In genomic region chr19:42251572-42251990, GRCh38 we compare ENCODE assay signal across 9 cellular contexts. TPM values are rescaled to one million over a fixed set of nuclear protein-coding genes. Genes with fewer than 3 reads are reported as not detected.
DNase-seq lines count a peak whose midpoint lies in the region; ATAC-seq and TF ChIP-seq lines count a peak whose summit lies in the region.
"Had no signal": no experiment of that assay in that cellular context is flagged by ENCODE, and none has a peak within 500 bp of the region (broad histone marks: within the 10 kb centered on the region; RNA-seq: fewer than 3 reads in every experiment).

No MANE protein-coding gene starts in this region.

- H3K4me3 ChIP-seq in ACC112 (ENCODE audit: low read depth, low read length) (peak overlapping the region; percentile 64), Loucy (ENCODE audit: low read length, poor library complexity, severe bottlenecking) (no peak overlapping the region), neural cell (ENCODE audit: low read length) (peak overlapping the region; percentile 97)

- H3K4me2 ChIP-seq in Loucy (ENCODE audit: low read depth, low read length, poor library complexity, severe bottlenecking) = peak overlapping the region; percentile 24
- H3K4me2 ChIP-seq in neural cell (ENCODE audit: low read length) = no peak overlapping the region

- no peaks in the 10 kb centered on the region for H3F3A ChIP-seq in Loucy (ENCODE audit: low read depth)
- no peaks in the 10 kb centered on the region for H3F3A ChIP-seq in neural cell (ENCODE audit: insufficient read depth, low read length, poor library complexity, severe bottlenecking)

- H3K27ac Mint-ChIP-seq in effector memory CD8-positive, alpha-beta T cell = peak overlapping the region; percentile 63 to 93

- H3K36me3 Mint-ChIP-seq in effector memory CD8-positive, alpha-beta T cell (ENCODE audit: insufficient read depth) = peaks cover 51% of the 10 kb centered on the region

- H3K9me2 ChIP-seq in Loucy (replicated peaks; ENCODE audit: low read depth, low read length) (no peaks in the 10 kb centered on the region), neural cell (ENCODE audit: insufficient read depth, low read length) (no peaks in the 10 kb centered on the region)

- H2AFZ ChIP-seq in ACC112 (ENCODE audit: low read length, unreplicated experiment) (no peak overlapping the region), Loucy (ENCODE audit: low read length) (no peak overlapping the region), neural cell (ENCODE audit: low read depth, low read length) (no peak overlapping the region)

- H3K27me3 Mint-ChIP-seq in effector memory CD8-positive, alpha-beta T cell = no peaks in the 10 kb centered on the region

- TF ChIP-seq EP300 in neural cell (conservative IDR thresholded peaks at IDR 0.05; ENCODE audit: poor library complexity, severe bottlenecking) = no peak

- H3K4me1 ChIP-seq in ACC112 (ENCODE audit: control insufficient read depth, insufficient read depth, low read length, unreplicated experiment) = peaks cover 16% of the 10 kb centered on the region
- H3K4me1 ChIP-seq in Loucy (ENCODE audit: insufficient read depth, low read length, poor library complexity, severe bottlenecking) = peaks cover 17% of the 10 kb centered on the region

- H3K4me1 Mint-ChIP-seq in effector memory CD8-positive, alpha-beta T cell (ENCODE audit: low read depth in 2 of 2) = peaks cover 24 to 29% of the 10 kb centered on the region in 2 donors

- DNase-seq in effector memory CD8-positive, alpha-beta T cell = no peak
- no peak for DNase-seq in stimulated activated CD4-positive, alpha-beta T cell treated with anti-CD3 and anti-CD28 coated beads, Interleukin-1b, Interleukin-23, amount 100 ng/mL, for 48 hours
- DNase-seq in omental fat pad (ENCODE audit: low spot score) (no peak), GM19240 (ENCODE audit: insufficient read length, low spot score) (no peak), nucleus accumbens (lab: John Stamatoyannopoulos, UW) (no peak)
- DNase-seq: SW 1271 had no signal

- H3K27me3 ChIP-seq in ACC112 (ENCODE audit: insufficient read depth, low read length) = no peaks in the 10 kb centered on the region
- no peaks in the 10 kb centered on the region for H3K27me3 ChIP-seq in Loucy (ENCODE audit: insufficient read depth, low read length, poor library complexity, severe bottlenecking)
- H3K27me3 ChIP-seq in neural cell (ENCODE audit: insufficient read depth, low read depth, low read length) = no peaks in the 10 kb centered on the region

- TF ChIP-seq CTCF in Loucy (conservative IDR thresholded peaks at IDR 0.05; ENCODE audit: low read length) (no peak), neural cell (IDR thresholded peaks at IDR 0.05; ENCODE audit: poor library complexity, severe bottlenecking) (no peak), omental fat pad (IDR thresholded peaks at IDR 0.05) (no peak)

- no peaks in the 10 kb centered on the region for H3K36me3 ChIP-seq in ACC112 (ENCODE audit: insufficient read depth, low read length)
- H3K36me3 ChIP-seq in Loucy (ENCODE audit: insufficient read depth, low read length) = no peaks in the 10 kb centered on the region
- H3K36me3 ChIP-seq in neural cell (ENCODE audit: insufficient read depth, low read length) = no peaks in the 10 kb centered on the region

- H3K9me3 ChIP-seq in Loucy (ENCODE audit: insufficient read depth, low read depth, low read length) = no peaks in the 10 kb centered on the region
- H3K9me3 ChIP-seq in neural cell (ENCODE audit: low read length) = no peaks in the 10 kb centered on the region

- ATAC-seq in effector memory CD8-positive, alpha-beta T cell (replicated peaks) = no peak
- ATAC-seq in omental fat pad (ENCODE audit: low FRiP score) = no peak

- H3K9ac ChIP-seq in Loucy (ENCODE audit: low read depth, low read length, poor library complexity, severe bottlenecking) = peak overlapping the region; percentile 33
- H3K9ac ChIP-seq in neural cell (ENCODE audit: low read length) = no peak overlapping the region

- peak overlapping the region; percentile 46; the same call in 1 of the 2 replicates for H3K27ac ChIP-seq in ACC112 (ENCODE audit: low read depth, low read length)
- no peak overlapping the region for H3K27ac ChIP-seq in neural cell (ENCODE audit: low read length)

- H4K20me1 ChIP-seq in Loucy (ENCODE audit: insufficient read depth, low read length, poor library complexity, severe bottlenecking) (no peaks in the 10 kb centered on the region), neural cell (ENCODE audit: insufficient read depth) (no peaks in the 10 kb centered on the region)

- no peaks in the 10 kb centered on the region for H3K9me3 Mint-ChIP-seq in effector memory CD8-positive, alpha-beta T cell

- H3K79me2 ChIP-seq in ACC112 (ENCODE audit: control insufficient read depth, insufficient read depth, low read length, unreplicated experiment) = peaks cover 49% of the 10 kb centered on the region
- H3K79me2 ChIP-seq in Loucy (ENCODE audit: insufficient read depth, low read length) = peaks cover 38% of the 10 kb centered on the region
- H3K79me2 ChIP-seq in neural cell (replicated peaks; ENCODE audit: insufficient read depth, low read length) = peaks cover 20% of the 10 kb centered on the region

- no peak for TF ChIP-seq RAD21 in neural cell (conservative IDR thresholded peaks at IDR 0.05)

- peak overlapping the region; percentile 86 to 96 for H3K4me3 Mint-ChIP-seq in effector memory CD8-positive, alpha-beta T cell

TF ChIP-seq in neural cell, 6 proteins besides CTCF, POLR2A, EP300 and RAD21:
- TF ChIP-seq EZH2 (IDR thresholded peaks at IDR 0.05; ENCODE audit: borderline replicate concordance, insufficient read depth, low read length, poor library complexity, severe bottlenecking) (no peak), POLR2AphosphoS5 (IDR thresholded peaks at IDR 0.05) (no peak)
- TF ChIP-seq, protein P1, sequence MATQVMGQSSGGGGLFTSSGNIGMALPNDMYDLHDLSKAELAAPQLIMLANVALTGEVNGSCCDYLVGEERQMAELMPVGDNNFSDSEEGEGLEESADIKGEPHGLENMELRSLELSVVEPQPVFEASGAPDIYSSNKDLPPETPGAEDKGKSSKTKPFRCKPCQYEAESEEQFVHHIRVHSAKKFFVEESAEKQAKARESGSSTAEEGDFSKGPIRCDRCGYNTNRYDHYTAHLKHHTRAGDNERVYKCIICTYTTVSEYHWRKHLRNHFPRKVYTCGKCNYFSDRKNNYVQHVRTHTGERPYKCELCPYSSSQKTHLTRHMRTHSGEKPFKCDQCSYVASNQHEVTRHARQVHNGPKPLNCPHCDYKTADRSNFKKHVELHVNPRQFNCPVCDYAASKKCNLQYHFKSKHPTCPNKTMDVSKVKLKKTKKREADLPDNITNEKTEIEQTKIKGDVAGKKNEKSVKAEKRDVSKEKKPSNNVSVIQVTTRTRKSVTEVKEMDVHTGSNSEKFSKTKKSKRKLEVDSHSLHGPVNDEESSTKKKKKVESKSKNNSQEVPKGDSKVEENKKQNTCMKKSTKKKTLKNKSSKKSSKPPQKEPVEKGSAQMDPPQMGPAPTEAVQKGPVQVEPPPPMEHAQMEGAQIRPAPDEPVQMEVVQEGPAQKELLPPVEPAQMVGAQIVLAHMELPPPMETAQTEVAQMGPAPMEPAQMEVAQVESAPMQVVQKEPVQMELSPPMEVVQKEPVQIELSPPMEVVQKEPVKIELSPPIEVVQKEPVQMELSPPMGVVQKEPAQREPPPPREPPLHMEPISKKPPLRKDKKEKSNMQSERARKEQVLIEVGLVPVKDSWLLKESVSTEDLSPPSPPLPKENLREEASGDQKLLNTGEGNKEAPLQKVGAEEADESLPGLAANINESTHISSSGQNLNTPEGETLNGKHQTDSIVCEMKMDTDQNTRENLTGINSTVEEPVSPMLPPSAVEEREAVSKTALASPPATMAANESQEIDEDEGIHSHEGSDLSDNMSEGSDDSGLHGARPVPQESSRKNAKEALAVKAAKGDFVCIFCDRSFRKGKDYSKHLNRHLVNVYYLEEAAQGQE (IDR thresholded peaks at IDR 0.05; ENCODE audit: borderline replicate concordance) = no peak
TF ChIP-seq in neural cell: peak in this region for 0.

RNA-seq across cellular contexts. Expression of gene ERF, which starts 3.3 kb away (rescaled TPM):
- 3.8 and 6.7 TPM in 2 replicates for polyA plus RNA-seq in neural cell
- polyA minus RNA-seq in neural cell = 5.3 and 6.6 TPM in 2 replicates
- total RNA-seq in omental fat pad = 10 to 100 TPM; 21.2 to 52.8 (median 34.8) TPM

RNA-seq across cellular contexts. Expression of gene GSK3A, which starts 9.2 kb away (rescaled TPM):
- 25.2 and 25.8 TPM in 2 replicates for polyA plus RNA-seq in neural cell
- 31.5 and 32.4 TPM in 2 replicates for polyA minus RNA-seq in neural cell
- 10 to 100 TPM; 16.9 to 32.3 (median 20.0) TPM for total RNA-seq in omental fat pad

RNA-seq across cellular contexts. Expression of gene CIC, which starts 17.5 kb away (rescaled TPM):
- 10.8 and 23.1 TPM in 2 replicates for polyA plus RNA-seq in neural cell
- polyA minus RNA-seq in neural cell = 29.0 and 31.0 TPM in 2 replicates
- 10 to 100 TPM; 15.7 to 26.3 (median 21.0) TPM for total RNA-seq in omental fat pad

RNA-seq across cellular contexts. Expression of gene ZNF526, which starts 31.5 kb away (rescaled TPM):
- polyA plus RNA-seq in neural cell = 2.1 TPM in 2 replicates
- 7.6 and 10.0 TPM in 2 replicates for polyA minus RNA-seq in neural cell
- total RNA-seq in omental fat pad = 1 to 10 TPM; 3.2 to 7.6 (median 5.7) TPM

RNA-seq across cellular contexts. Expression of gene DEDD2, which starts 34.1 kb away (rescaled TPM):
- polyA plus RNA-seq in neural cell = 69.9 and 72.8 TPM in 2 replicates
- polyA minus RNA-seq in neural cell = 45.7 and 51.6 TPM in 2 replicates
- total RNA-seq in omental fat pad = 10 to 100 TPM; 22.0 to 59.3 (median 29.9) TPM
